In the genomic region with DNA sequence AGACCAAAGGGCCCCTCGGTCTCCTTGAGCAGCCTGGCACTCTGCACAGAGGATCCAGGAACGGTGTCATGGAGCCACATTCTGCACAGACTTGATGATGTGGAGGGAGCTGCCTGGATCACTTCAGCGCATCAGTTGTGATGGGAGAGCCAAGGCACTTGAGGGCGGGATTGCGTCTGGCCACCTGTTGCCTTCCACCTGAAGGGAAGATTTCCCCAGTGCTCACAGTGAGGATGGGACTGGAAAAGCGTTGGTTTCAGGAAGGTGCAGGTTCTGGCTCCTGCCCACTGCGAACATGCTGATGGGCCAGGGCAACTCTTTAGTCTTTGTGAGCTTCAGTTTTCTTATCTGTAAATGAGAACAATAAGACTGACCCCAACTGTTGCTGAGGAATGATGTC, we compare ENCODE assay signal across 19 cellular contexts. TPM values are rescaled to one million over a fixed set of nuclear protein-coding genes. Genes with fewer than 3 reads are reported as not detected.
A peak's percentile ranks its signal among the peaks of the same experiment; 100 is the strongest.
DNase-seq lines count a peak whose midpoint lies in the region; ATAC-seq, FAIRE-seq and TF ChIP-seq lines count a peak whose summit lies in the region.
"Had no signal": no experiment of that assay in that cellular context is flagged by ENCODE, and none has a peak within 500 bp of the region (broad histone marks: within the 10 kb centered on the region; RNA-seq: fewer than 3 reads in every experiment).

No MANE protein-coding gene starts in this region.

- peaks cover 22% of the 10 kb centered on the region for H3K36me3 Mint-ChIP-seq in activated naive CD8-positive, alpha-beta T cell treated with anti-CD3 and anti-CD28 coated beads for 36 hours
- peaks cover 35% of the 10 kb centered on the region for H3K36me3 Mint-ChIP-seq in GM23338 (ENCODE audit: low read depth)

- H3F3A ChIP-seq in GM23338 (replicated peaks; ENCODE audit: low read depth): peaks cover 6% of the 10 kb centered on the region; the same call in 1 of the 2 replicates

- peak overlapping the region; percentile 60 for H3K27ac Mint-ChIP-seq in activated naive CD8-positive, alpha-beta T cell treated with anti-CD3 and anti-CD28 coated beads for 36 hours
- H3K27ac Mint-ChIP-seq in GM23338: no peak overlapping the region
- H3K27ac Mint-ChIP-seq: endodermal cell, mesothelial cell of epicardium had no signal

- peak overlapping the region in 1 of 11 experiments; percentile 91; a peak in 1 of 22 replicates for H3K27ac ChIP-seq in BLaER1 treated with 17β-estradiol and CSF1 and Interleukin-3, amounts not matched to agents 10 nM and 100 nM
- no peak overlapping the region for H3K27ac ChIP-seq in mucosa of rectum (ENCODE audit: low read depth in 2 of 2, low read length in 2 of 2)
- H3K27ac ChIP-seq in GM23338 (ENCODE audit: low read depth): no peak overlapping the region
- H3K27ac ChIP-seq in effector memory CD4-positive, alpha-beta T cell (ENCODE audit: insufficient read depth, low read length, poor library complexity, severe bottlenecking): no peak overlapping the region
- H3K27ac ChIP-seq: WERI-Rb-1 had no signal

- H3K36me3 ChIP-seq in BLaER1 treated with 17β-estradiol and CSF1 and Interleukin-3, amounts not matched to agents 10 nM and 100 nM: peaks cover 57 to 66% (median 63%) of the 10 kb centered on the region in 11 experiments
- H3K36me3 ChIP-seq in mucosa of rectum (ENCODE audit: control insufficient read depth in 2 of 2, insufficient read depth in 2 of 2, low read length in 2 of 2) (peaks cover 28 to 45% of the 10 kb centered on the region in 2 donors), GM23338 (ENCODE audit: insufficient read depth) (no peaks in the 10 kb centered on the region; the same call in 1 of the 2 replicates)
- H3K36me3 ChIP-seq in effector memory CD4-positive, alpha-beta T cell (ENCODE audit: control insufficient read depth, insufficient read depth, low read length): peaks cover 41% of the 10 kb centered on the region
- H3K36me3 ChIP-seq: BE2C had no signal

- H4K20me1 ChIP-seq in BLaER1 treated with 17β-estradiol and CSF1 and Interleukin-3, amounts not matched to agents 10 nM and 100 nM: peaks cover 22 to 70% (median 62%) of the 10 kb centered on the region in 11 experiments; a peak in 21 of 22 replicates
- H4K20me1 ChIP-seq in GM23338 (replicated peaks; ENCODE audit: insufficient read depth): peaks cover 15% of the 10 kb centered on the region

- no peak for FAIRE-seq in GM12891 (lab: Jason Lieb, UNC)
- FAIRE-seq: pancreas had no signal

- no peaks in the 10 kb centered on the region for H3K9me2 ChIP-seq in GM23338 (ENCODE audit: insufficient read depth)

- DNase-seq in GM12891 (ENCODE audit: insufficient read length, low spot score) (no peak), GM23338 (ENCODE audit: low spot score) (no peak), NCI-H226 (no peak)
- no peak for DNase-seq in activated naive CD8-positive, alpha-beta T cell treated with anti-CD3 and anti-CD28 coated beads for 36 hours
- DNase-seq in effector memory CD4-positive, alpha-beta T cell: no peak
- DNase-seq: BE2C, DMS79, endodermal cell, hippocampal formation, kidney glomerular epithelial cell, NCI-H2081, NCI-H748 treated with DMSO at 0.1 percent for 48 hours, WERI-Rb-1 had no signal

- H2AFZ ChIP-seq in GM23338: no peak overlapping the region

- no peaks in the 10 kb centered on the region for H3K27me3 Mint-ChIP-seq in activated naive CD8-positive, alpha-beta T cell treated with anti-CD3 and anti-CD28 coated beads for 36 hours
- H3K27me3 Mint-ChIP-seq in GM23338 (ENCODE audit: insufficient read depth, low read depth, poor library complexity): peaks cover 8% of the 10 kb centered on the region

- no peaks in the 10 kb centered on the region for H3K9me3 Mint-ChIP-seq in activated naive CD8-positive, alpha-beta T cell treated with anti-CD3 and anti-CD28 coated beads for 36 hours
- no peaks in the 10 kb centered on the region for H3K9me3 Mint-ChIP-seq in GM23338
- H3K9me3 Mint-ChIP-seq: endodermal cell, mesothelial cell of epicardium had no signal

- peaks cover 37 to 59% (median 46%) of the 10 kb centered on the region in 10 experiments for H3K4me1 ChIP-seq in BLaER1 treated with 17β-estradiol and CSF1 and Interleukin-3, amounts not matched to agents 10 nM and 100 nM
- peaks cover 17 to 30% of the 10 kb centered on the region in 2 donors for H3K4me1 ChIP-seq in mucosa of rectum (ENCODE audit: control insufficient read depth in 2 of 2, insufficient read depth in 2 of 2, low read length in 2 of 2)
- H3K4me1 ChIP-seq in GM23338 (ENCODE audit: insufficient read depth): no peaks in the 10 kb centered on the region; the same call in 1 of the 2 replicates
- peaks cover 15% of the 10 kb centered on the region for H3K4me1 ChIP-seq in effector memory CD4-positive, alpha-beta T cell (ENCODE audit: control insufficient read depth, insufficient read depth, low read length, poor library complexity, severe bottlenecking)
- H3K4me1 ChIP-seq: BE2C had no signal

- H3K27me3 ChIP-seq in BLaER1 treated with 17β-estradiol and CSF1 and Interleukin-3, amounts not matched to agents 10 nM and 100 nM: no peaks in the 10 kb centered on the region
- no peaks in the 10 kb centered on the region for H3K27me3 ChIP-seq in mucosa of rectum (ENCODE audit: control insufficient read depth in 2 of 2, insufficient read depth in 2 of 2, low read length in 2 of 2)
- H3K27me3 ChIP-seq in GM23338 (ENCODE audit: insufficient read depth): no peaks in the 10 kb centered on the region
- no peaks in the 10 kb centered on the region for H3K27me3 ChIP-seq in effector memory CD4-positive, alpha-beta T cell (replicated peaks; ENCODE audit: control insufficient read depth, insufficient read depth, low read length, poor library complexity, severe bottlenecking)
- H3K27me3 ChIP-seq: BE2C, pancreas had no signal

- H3K4me1 Mint-ChIP-seq in activated naive CD8-positive, alpha-beta T cell treated with anti-CD3 and anti-CD28 coated beads for 36 hours: peaks cover 38% of the 10 kb centered on the region
- peaks cover 17% of the 10 kb centered on the region for H3K4me1 Mint-ChIP-seq in GM23338

- H3K4me2 ChIP-seq in BLaER1 treated with 17β-estradiol and CSF1 and Interleukin-3, amounts not matched to agents 10 nM and 100 nM: peak overlapping the region in 6 of 11 experiments; percentile 2 to 100 (median 98); a peak in 8 of 22 replicates
- no peak overlapping the region for H3K4me2 ChIP-seq in GM23338

- TF ChIP-seq POLR2A in GM12891 (IDR thresholded peaks at IDR 0.05; ENCODE audit: low read depth, low read length): peak; percentile 14; the same call in 1 of the 2 replicates

- ATAC-seq in HG03196 (IDR thresholded peaks at IDR 0.05; ENCODE audit: unreplicated experiment): no peak
- no peak for ATAC-seq in GM23338

- no peak overlapping the region for H3K4me3 Mint-ChIP-seq in activated naive CD8-positive, alpha-beta T cell treated with anti-CD3 and anti-CD28 coated beads for 36 hours
- H3K4me3 Mint-ChIP-seq in GM23338: no peak overlapping the region
- H3K4me3 Mint-ChIP-seq: endodermal cell, mesothelial cell of epicardium had no signal

- H3K79me2 ChIP-seq in GM23338 (replicated peaks; ENCODE audit: insufficient read depth): peaks cover 46% of the 10 kb centered on the region

- TF ChIP-seq CTCF in GM23338 (conservative IDR thresholded peaks at IDR 0.05; ENCODE audit: low read depth in 2 of 2): no peak

- H3K9ac ChIP-seq in BLaER1 treated with 17β-estradiol and CSF1 and Interleukin-3, amounts not matched to agents 10 nM and 100 nM: peak overlapping the region; percentile 10 to 95 (median 88); a peak in 19 of 22 replicates
- peak overlapping the region; percentile 9 to 78 for H3K9ac ChIP-seq in mucosa of rectum (ENCODE audit: low read depth in 1 of 2, low read length in 2 of 2)

- H3K4me3 ChIP-seq in BLaER1 treated with 17β-estradiol and CSF1 and Interleukin-3, amounts not matched to agents 10 nM and 100 nM: no peak overlapping the region
- no peak overlapping the region for H3K4me3 ChIP-seq in mucosa of rectum (ENCODE audit: low read length in 2 of 2)
- no peak overlapping the region for H3K4me3 ChIP-seq in GM23338
- no peak overlapping the region for H3K4me3 ChIP-seq in effector memory CD4-positive, alpha-beta T cell (ENCODE audit: insufficient read depth, low read depth, low read length, poor library complexity, severe bottlenecking)
- H3K4me3 ChIP-seq: pancreas, skin epidermis had no signal

- no peaks in the 10 kb centered on the region for H3K9me3 ChIP-seq in BLaER1 treated with 17β-estradiol and CSF1 and Interleukin-3, amounts not matched to agents 10 nM and 100 nM (replicated peaks in 1 of 11)
- no peaks in the 10 kb centered on the region for H3K9me3 ChIP-seq in mucosa of rectum (ENCODE audit: control insufficient read depth in 2 of 2, low read length in 2 of 2)
- no peaks in the 10 kb centered on the region for H3K9me3 ChIP-seq in effector memory CD4-positive, alpha-beta T cell (ENCODE audit: control insufficient read depth, low read length)
- H3K9me3 ChIP-seq: BE2C, pancreas had no signal

TF ChIP-seq in GM12891, 5 proteins besides CTCF, POLR2A, EP300 and RAD21 (continues in another document):
- TF ChIP-seq SPI1 (IDR thresholded peaks at IDR 0.05; ENCODE audit: low read depth, low read length) (no peak), PAX5 (IDR thresholded peaks at IDR 0.05; ENCODE audit: insufficient read depth, low read length, severe bottlenecking) (no peak), POU2F2 (IDR thresholded peaks at IDR 0.05; ENCODE audit: low read depth, low read length) (no peak; the same call in 1 of the 2 replicates), TAF1 (IDR thresholded peaks at IDR 0.05; ENCODE audit: low read depth, low read length) (no peak)

TF ChIP-seq in GM23338, 12 proteins besides CTCF, POLR2A, EP300 and RAD21 (continues in another document):
- TF ChIP-seq STAT1 (IDR thresholded peaks at IDR 0.05; ENCODE audit: unreplicated experiment): no peak
- no peak for TF ChIP-seq EZH2 (IDR thresholded peaks at IDR 0.05; ENCODE audit: low read depth, unreplicated experiment)
- no peak for TF ChIP-seq CREB1 (CRISPR knock-in tag; IDR thresholded peaks at IDR 0.05; ENCODE audit: low read depth)
- no peak for TF ChIP-seq JUNB (IDR thresholded peaks at IDR 0.05; ENCODE audit: unreplicated experiment)
- TF ChIP-seq ZNF331 (CRISPR knock-in tag; IDR thresholded peaks at IDR 0.05; ENCODE audit: low read depth): no peak

RNA-seq across cellular contexts. Expression of a gene that starts 2.6 kb away (rescaled TPM):
- polyA plus RNA-seq in GM12891 (2012; ENCODE audit: low read depth, missing spikeins): 68.7 TPM
- total RNA-seq in activated naive CD8-positive, alpha-beta T cell treated with anti-CD3 and anti-CD28 coated beads for 36 hours: 100 to 1,000 TPM; 161 to 176 TPM
- total RNA-seq in GM23338 (2014; rRNA removed; shearing (Covaris generic)): 50.9 and 58.4 TPM in 2 replicates
- polyA plus RNA-seq in GM23338 (2016; fragmentation: Nextera tagmentation; extraction: Ambion mirVana): 91.9 and 99.5 TPM in 2 replicates

RNA-seq across cellular contexts. Expression of a gene that starts 2.9 kb away (rescaled TPM):
- 2.5 TPM for polyA plus RNA-seq in GM12891 (2012; ENCODE audit: low read depth, missing spikeins)
- 1 to 10 TPM; 6.8 to 7.8 TPM for total RNA-seq in activated naive CD8-positive, alpha-beta T cell treated with anti-CD3 and anti-CD28 coated beads for 36 hours
- total RNA-seq in GM23338 (2014; rRNA removed; shearing (Covaris generic)): 6.6 and 11.1 TPM in 2 replicates
- 4.7 and 4.8 TPM in 2 replicates for polyA plus RNA-seq in GM23338 (2016; fragmentation: Nextera tagmentation; extraction: Ambion mirVana)

RNA-seq across cellular contexts. Expression of a gene that starts 18.1 kb away (rescaled TPM):
- 11.2 TPM for polyA plus RNA-seq in GM12891 (2012; ENCODE audit: low read depth, missing spikeins)
- total RNA-seq in activated naive CD8-positive, alpha-beta T cell treated with anti-CD3 and anti-CD28 coated beads for 36 hours: 10 to 100 TPM; 21.5 to 23.7 TPM
- 43.3 and 53.9 TPM in 2 replicates for total RNA-seq in GM23338 (2014; rRNA removed; shearing (Covaris generic))
- 15.0 and 15.9 TPM in 2 replicates for polyA plus RNA-seq in GM23338 (2016; fragmentation: Nextera tagmentation; extraction: Ambion mirVana)
